In the genomic region with DNA sequence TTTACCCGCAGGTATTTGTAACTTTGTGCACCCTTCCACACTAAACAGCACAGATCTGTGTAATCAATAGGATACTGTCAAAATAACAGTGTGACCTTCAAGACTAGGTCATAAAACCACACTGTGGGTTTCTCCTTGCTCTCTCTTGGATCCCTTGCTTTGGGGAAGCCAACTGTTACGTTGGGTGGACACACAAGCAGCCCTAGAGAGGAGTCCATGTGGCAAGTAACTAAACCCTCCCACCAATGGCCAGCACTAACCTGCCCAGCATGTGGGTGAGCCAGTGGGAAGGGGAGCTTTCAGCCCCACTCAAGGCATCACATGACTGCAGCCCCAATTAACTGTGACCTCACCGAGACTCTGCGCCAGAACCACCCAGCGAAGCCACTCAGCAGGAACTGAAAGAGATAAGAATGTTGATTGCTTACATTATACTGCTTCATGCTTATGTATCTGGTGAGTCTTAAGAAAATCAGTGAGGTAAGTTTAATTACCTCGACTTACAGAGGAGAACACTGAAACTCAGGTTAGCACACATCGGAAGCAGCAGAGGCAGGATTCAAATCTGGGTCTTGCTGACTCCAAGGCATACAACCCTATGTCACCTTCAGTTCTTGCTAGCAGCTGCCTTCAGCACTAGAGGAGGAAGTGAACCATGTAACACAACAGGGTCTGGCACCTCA, we compare ENCODE assay signal across 9 cellular contexts. TPM values are rescaled to one million over a fixed set of nuclear protein-coding genes. Genes with fewer than 3 reads are reported as not detected.
DNase-seq lines count a peak whose midpoint lies in the region; ATAC-seq and TF ChIP-seq lines count a peak whose summit lies in the region.
"Had no signal": no experiment of that assay in that cellular context is flagged by ENCODE, and none has a peak within 500 bp of the region (broad histone marks: within the 10 kb centered on the region; RNA-seq: fewer than 3 reads in every experiment).

No MANE protein-coding gene starts in this region.

- DNase-seq in GM06990 (ENCODE audit: extremely low read depth, insufficient read length) (peak; percentile 81), UCSD-AML1 (lab: John Stamatoyannopoulos, UW; ENCODE audit: unreplicated experiment) (peak; percentile 7), mesendoderm (peak; percentile 80), HPDE6-E6E7 (ENCODE audit: extremely low spot score) (no peak), Calu3 (no peak), MG63 (no peak)

- no peaks in the 10 kb centered on the region for H3K9me3 Mint-ChIP-seq in Calu3 (ENCODE audit: low read depth, unreplicated experiment)

- H3K4me3 ChIP-seq in GM06990 (replicated peaks; ENCODE audit: low read depth, low read length), result peak overlapping the region; percentile 10
- H3K4me3 ChIP-seq in mesendoderm (ENCODE audit: low read length), result no peak overlapping the region
- no peak overlapping the region for H3K4me3 ChIP-seq in MG63

- intact Hi-C loops in Calu3 (cut with micrococcal nuclease; ENCODE audit: unreplicated experiment), result no loop called here

- no peak overlapping the region for H2BK5ac ChIP-seq in mesendoderm (ENCODE audit: low read length)

- no TSS peak for BruUV-seq in Calu3 (replicated peaks; lab: Mats Ljungman, UMichigan)

- ATAC-seq in GM19468 (IDR thresholded peaks at IDR 0.05; ENCODE audit: extremely low read depth, unreplicated experiment) (peak; percentile 65), HG03442 (IDR thresholded peaks at IDR 0.05; ENCODE audit: unreplicated experiment) (peak; percentile 67)

- H3K79me2 ChIP-seq in mesendoderm (ENCODE audit: control insufficient read depth, insufficient read depth, low read length), result no peaks in the 10 kb centered on the region

- no peak overlapping the region for H2BK120ac ChIP-seq in mesendoderm (ENCODE audit: low read depth, low read length)

- peaks cover 24% of the 10 kb centered on the region for H3K4me1 Mint-ChIP-seq in Calu3 (ENCODE audit: low read depth, unreplicated experiment)

- H3K27me3 ChIP-seq in GM06990 (replicated peaks; ENCODE audit: control insufficient read depth, insufficient read depth, low read length) (no peaks in the 10 kb centered on the region; the same call in 1 of the 2 replicates), mesendoderm (ENCODE audit: insufficient read depth, low read length, poor library complexity) (no peaks in the 10 kb centered on the region), MG63 (no peaks in the 10 kb centered on the region)

- H4K5ac ChIP-seq in mesendoderm (ENCODE audit: low read length), result peak overlapping the region; percentile 26

- H3K4me2 ChIP-seq in mesendoderm (ENCODE audit: low read length), result no peak overlapping the region
- H3K4me2 ChIP-seq: KMS-11 had no signal

- no peaks in the 10 kb centered on the region for H3K79me1 ChIP-seq in mesendoderm (ENCODE audit: low read length)

- CTCF ChIA-PET in Calu3 (lab: Charles Lee), result interaction anchor here (0.6 to 1.1 kb wide), 2 partner anchors 14 kb away, joined by 3 to 5 read pairs; a partner anchor contains a TSS

- peaks cover 8% of the 10 kb centered on the region for H3K4me1 ChIP-seq in mesendoderm (ENCODE audit: control insufficient read depth, low read depth, low read length)

- H3K27ac Mint-ChIP-seq in Calu3 (ENCODE audit: unreplicated experiment), result no peak overlapping the region

- H3K9ac ChIP-seq in mesendoderm (ENCODE audit: low read length), result no peak overlapping the region
- H3K9ac ChIP-seq: KMS-11 had no signal

- no peak overlapping the region for H3K4me3 Mint-ChIP-seq in Calu3 (ENCODE audit: low read depth, unreplicated experiment)

- H4K8ac ChIP-seq in mesendoderm (ENCODE audit: low read depth, low read length), result no peak overlapping the region

- no peaks in the 10 kb centered on the region for H3K36me3 ChIP-seq in GM06990 (ENCODE audit: control insufficient read depth, insufficient read depth, low read length)
- no peaks in the 10 kb centered on the region for H3K36me3 ChIP-seq in mesendoderm (ENCODE audit: control insufficient read depth, insufficient read depth, low read length)
- H3K36me3 ChIP-seq in MG63, result no peaks in the 10 kb centered on the region

- H2AK5ac ChIP-seq in mesendoderm (ENCODE audit: low read length), result no peak overlapping the region

- H3K18ac ChIP-seq in mesendoderm (ENCODE audit: low read length), result peak overlapping the region; percentile 33

- no peak overlapping the region for H3K27ac ChIP-seq in mesendoderm (ENCODE audit: low read depth, low read length)
- H3K27ac ChIP-seq: KMS-11 had no signal

- no peaks in the 10 kb centered on the region for H3K9me3 ChIP-seq in MG63

- H3K4ac ChIP-seq in mesendoderm (ENCODE audit: low read depth, low read length), result peak overlapping the region; percentile 25

- no CpG with 5 or more reads among the region's 7 CpGs for WGBS in mesendoderm (ENCODE audit: extremely low coverage, insufficient coverage, low lambda C conversion rate)

- H3K36me3 Mint-ChIP-seq in Calu3 (ENCODE audit: insufficient read depth, unreplicated experiment), result no peaks in the 10 kb centered on the region

- no peaks in the 10 kb centered on the region for H3K27me3 Mint-ChIP-seq in Calu3 (ENCODE audit: unreplicated experiment)

- H3K56ac ChIP-seq in mesendoderm (ENCODE audit: low read length), result peak overlapping the region; percentile 57

- no peak overlapping the region for H3K23ac ChIP-seq in mesendoderm (ENCODE audit: low read length)

- no peak overlapping the region for H2BK15ac ChIP-seq in mesendoderm (replicated peaks; ENCODE audit: low read depth)

- TF ChIP-seq CTCF in GM06990 (IDR thresholded peaks at IDR 0.05; ENCODE audit: insufficient read depth, low read length, poor library complexity, severe bottlenecking), result no peak
- TF ChIP-seq CTCF in Calu3 (IDR thresholded peaks at IDR 0.05; ENCODE audit: unreplicated experiment), result no peak

RNA-seq across cellular contexts. Expression of gene ZC3HAV1, which starts 9.4 kb away (rescaled TPM):
- 46.4 TPM for polyA plus RNA-seq in mesendoderm (2013, experiment 1 of 2)
- polyA plus RNA-seq in mesendoderm (2013, experiment 2 of 2), result 44.8 TPM
- total RNA-seq in Calu3 (2022), result 63.4 and 101 TPM in 2 replicates
- 23.0 and 23.4 TPM in 2 replicates for total RNA-seq in MG63 (2014; rRNA removed; shearing (Covaris generic); ENCODE audit: low replicate concordance)

Comparison
In these comparisons a context has a peak if more than half of its experiments do, and no peak if none do; other contexts are left out.
1. DNase-seq: peak in GM06990 (single experiment), UCSD-AML1 (single experiment) and mesendoderm (single experiment); none in HPDE6-E6E7 (single experiment), Calu3 (single experiment) and MG63 (single experiment).